In genomic region chr17:48036693-48037035, GRCh38 we compare ENCODE assay signal across 10 cellular contexts. TPM values are rescaled to one million over a fixed set of nuclear protein-coding genes. Genes with fewer than 3 reads are reported as not detected.
A peak's percentile ranks its signal among the peaks of the same experiment; 100 is the strongest.
DNase-seq lines count a peak whose midpoint lies in the region; ATAC-seq and TF ChIP-seq lines count a peak whose summit lies in the region.
"Had no signal": no experiment of that assay in that cellular context is flagged by ENCODE, and none has a peak within 500 bp of the region (broad histone marks: within the 10 kb centered on the region; RNA-seq: fewer than 3 reads in every experiment).

No MANE protein-coding gene starts in this region.

- H3K9me3 ChIP-seq in duodenal mucosa (ENCODE audit: control insufficient read depth in 1 of 2, low read length in 2 of 2), result no peaks in the 10 kb centered on the region
- H3K9me3 ChIP-seq in aorta (ENCODE audit: control insufficient read depth, low read length), result no peaks in the 10 kb centered on the region
- no peaks in the 10 kb centered on the region for H3K9me3 ChIP-seq in adrenal gland (replicated peaks in 1 of 3)

- H3K4me3 Mint-ChIP-seq in IgD-negative memory B cell, result peak overlapping the region; percentile 81 to 89 (median 86)
- H3K4me3 Mint-ChIP-seq in natural killer cell treated with Interleukin-12 subunit alpha and Interleukin-12 subunit beta and Interleukin-15 and Interleukin-18, amount 100 ng/mL, for 72 hours, result peak overlapping the region; percentile 73

- POLR2A ChIA-PET in AG04449 (lab: Yijun Ruan, JAX), result interaction anchor here (3.5 to 4.0 kb wide), 2 partner anchors 10 to 12 kb away, joined by 21 to 27 read pairs; partner anchors contain the start of gene NFE2L1

- peaks cover 0 to 11% of the 10 kb centered on the region in 2 donors for H3K4me1 ChIP-seq in duodenal mucosa (ENCODE audit: control insufficient read depth in 1 of 2, insufficient read depth in 2 of 2, low read length in 2 of 2)
- H3K4me1 ChIP-seq in aorta (ENCODE audit: control insufficient read depth in 1 of 2, insufficient read depth in 2 of 2, low read length in 2 of 2), result peaks cover 0 to 4% of the 10 kb centered on the region in 2 donors
- peaks cover 0 to 13% of the 10 kb centered on the region in 2 donors for H3K4me1 ChIP-seq in adrenal gland (replicated peaks in 1 of 2)

- H3K27me3 Mint-ChIP-seq in IgD-negative memory B cell, result peaks cover 18% of the 10 kb centered on the region
- H3K27me3 Mint-ChIP-seq in natural killer cell treated with Interleukin-12 subunit alpha and Interleukin-12 subunit beta and Interleukin-15 and Interleukin-18, amount 100 ng/mL, for 72 hours, result peaks cover 0 to 3% of the 10 kb centered on the region in 2 donors

- TF ChIP-seq POLR2A in adrenal gland (IDR thresholded peaks at IDR 0.05), result no peak

- no peaks in the 10 kb centered on the region for H3K9me3 Mint-ChIP-seq in IgD-negative memory B cell
- H3K9me3 Mint-ChIP-seq in natural killer cell treated with Interleukin-12 subunit alpha and Interleukin-12 subunit beta and Interleukin-15 and Interleukin-18, amount 100 ng/mL, for 72 hours, result no peaks in the 10 kb centered on the region

- WGBS in aorta, 2 donors, result 18 to 20% methylated on average over 6 of the region's 6 CpGs
- 2 to 43% (median 31%) methylated on average over 4 to 6 of the region's 6 CpGs for WGBS in adrenal gland, 4 donors

- H3K27me3 ChIP-seq in duodenal mucosa (ENCODE audit: control insufficient read depth in 1 of 2, insufficient read depth in 2 of 2, low read length in 2 of 2) (peaks cover 36 to 37% of the 10 kb centered on the region in 2 donors), aorta (ENCODE audit: control insufficient read depth in 1 of 2, insufficient read depth in 2 of 2, low read length in 1 of 2) (no peaks in the 10 kb centered on the region), adrenal gland (no peaks in the 10 kb centered on the region)

- CTCF ChIA-PET in AG04449 (lab: Yijun Ruan, JAX), result interaction anchor here (0.8 to 4.8 kb wide), 12 partner anchors 9 to 62 kb away, joined by 3 to 83 read pairs (median 10); partner anchors contain the start of gene NFE2L1

- intact Hi-C loops in aorta (cut with DNase I), result no loop called here
- intact Hi-C loops in adrenal gland (cut with DNase I), result no loop called here

- DNase-seq in AG04449 (ENCODE audit: low read depth, low spot score) (no peak), aorta (no peak), AG08395 (ENCODE audit: low spot score) (no peak), adrenal gland (no peak)
- peak; percentile 44 for DNase-seq in natural killer cell treated with Interleukin-12 subunit alpha and Interleukin-12 subunit beta and Interleukin-15 and Interleukin-18, amount 100 ng/mL, for 72 hours (ENCODE audit: low spot score)
- DNase-seq: NCI-H1930 had no signal

- H3K27ac Mint-ChIP-seq in IgD-negative memory B cell, result no peak overlapping the region
- no peak overlapping the region for H3K27ac Mint-ChIP-seq in natural killer cell treated with Interleukin-12 subunit alpha and Interleukin-12 subunit beta and Interleukin-15 and Interleukin-18, amount 100 ng/mL, for 72 hours

- no peak overlapping the region for H3K9ac ChIP-seq in duodenal mucosa (ENCODE audit: low read depth in 1 of 2, low read length in 2 of 2)

- H3K27ac ChIP-seq in duodenal mucosa (ENCODE audit: low read depth, low read length) (no peak overlapping the region), aorta (ENCODE audit: low read depth in 1 of 2, low read length in 2 of 2) (peak overlapping the region in 1 of 2 donors; percentile 5), adrenal gland (peak overlapping the region in 2 of 5 donors; percentile 65 to 75)

- H3K36me3 Mint-ChIP-seq in IgD-negative memory B cell, result no peaks in the 10 kb centered on the region
- no peaks in the 10 kb centered on the region for H3K36me3 Mint-ChIP-seq in natural killer cell treated with Interleukin-12 subunit alpha and Interleukin-12 subunit beta and Interleukin-15 and Interleukin-18, amount 100 ng/mL, for 72 hours

- H3K36me3 ChIP-seq in duodenal mucosa (ENCODE audit: control insufficient read depth in 1 of 2, insufficient read depth in 2 of 2, low read length in 2 of 2) (no peaks in the 10 kb centered on the region), aorta (ENCODE audit: control insufficient read depth in 1 of 2, insufficient read depth in 2 of 2, low read length in 1 of 2) (peaks cover 0 to 3% of the 10 kb centered on the region in 2 donors), adrenal gland (replicated peaks in 1 of 2) (no peaks in the 10 kb centered on the region)

- peak overlapping the region; percentile 76 for H3K4me3 ChIP-seq in AG04449 (ENCODE audit: low read depth, low read length)
- H3K4me3 ChIP-seq in duodenal mucosa (ENCODE audit: low read depth in 1 of 2, low read length in 2 of 2), result peak overlapping the region; percentile 70 to 79
- H3K4me3 ChIP-seq in aorta (ENCODE audit: low read length in 2 of 2), result peak overlapping the region in 1 of 2 donors; percentile 48
- peak overlapping the region in 2 of 4 donors; percentile 37 to 60 for H3K4me3 ChIP-seq in adrenal gland

- peaks cover 4 to 11% (median 10%) of the 10 kb centered on the region in 3 donors for H3K4me1 Mint-ChIP-seq in IgD-negative memory B cell
- peaks cover 7 to 10% of the 10 kb centered on the region in 2 donors for H3K4me1 Mint-ChIP-seq in natural killer cell treated with Interleukin-12 subunit alpha and Interleukin-12 subunit beta and Interleukin-15 and Interleukin-18, amount 100 ng/mL, for 72 hours (ENCODE audit: low read depth in 2 of 2)

- TF ChIP-seq CTCF in AG04449 (IDR thresholded peaks at IDR 0.05; ENCODE audit: insufficient read depth, low read length, missing control alignments) (no peak), adrenal gland (IDR thresholded peaks at IDR 0.05) (no peak)

- ATAC-seq in natural killer cell treated with Interleukin-12 subunit alpha and Interleukin-12 subunit beta and Interleukin-15 and Interleukin-18, amount 100 ng/mL, for 72 hours, result no peak
- ATAC-seq in aorta (ENCODE audit: low FRiP score), result no peak
- no peak for ATAC-seq in HG03354 (IDR thresholded peaks at IDR 0.05; ENCODE audit: poor library complexity, severe bottlenecking, unreplicated experiment)

RNA-seq across cellular contexts. Expression of gene COPZ2, which starts 0.9 kb away (rescaled TPM):
- polyA plus RNA-seq in IgD-negative memory B cell (1.7 TPM), aorta (100 to 1,000 TPM; 104 to 108 TPM), adrenal gland (10 to 100 TPM; 33.4 to 53.6 (median 47.9) TPM)
- total RNA-seq in natural killer cell treated with Interleukin-12 subunit alpha and Interleukin-12 subunit beta and Interleukin-15 and Interleukin-18, amount 100 ng/mL, for 72 hours, result 10 to 100 TPM; 14.9 to 32.9 TPM
- total RNA-seq in aorta (10 to 100 TPM; 59.9 to 84.2 TPM), adrenal gland (10 to 100 TPM; 30.8 to 60.1 (median 42.4) TPM)
- total RNA-seq: G401 had no signal

RNA-seq across cellular contexts. Expression of gene NFE2L1, which starts 11.5 kb away (rescaled TPM):
- 20.5 TPM for polyA plus RNA-seq in IgD-negative memory B cell
- total RNA-seq in natural killer cell treated with Interleukin-12 subunit alpha and Interleukin-12 subunit beta and Interleukin-15 and Interleukin-18, amount 100 ng/mL, for 72 hours, result 100 to 1,000 TPM; 103 to 153 TPM
- 100 to 1,000 TPM; 161 to 250 TPM for total RNA-seq in aorta
- polyA plus RNA-seq in aorta, result 10 to 100 TPM; 80.6 to 83.3 TPM
- total RNA-seq in adrenal gland, result 100 to 1,000 TPM; 150 to 432 (median 283) TPM
- 100 to 1,000 TPM in 2 of 3 donors, 10 to 100 TPM in 1; 77.9 to 403 (median 164) TPM for polyA plus RNA-seq in adrenal gland
